ENCODE assay signal across 18 cellular contexts in genomic region chrX:97995834-97996233, GRCh38.
A peak's percentile ranks its signal among the peaks of the same experiment; 100 is the strongest.
DNase-seq lines count a peak whose midpoint lies in the region; ATAC-seq, FAIRE-seq and TF ChIP-seq lines count a peak whose summit lies in the region.
"Had no signal": no experiment of that assay in that cellular context is flagged by ENCODE, and none has a peak within 500 bp of the region (broad histone marks: within the 10 kb centered on the region; RNA-seq: fewer than 3 reads in every experiment).

No MANE protein-coding gene starts in this region.

- H3K9ac ChIP-seq in astrocyte (ENCODE audit: low read length), result no peak overlapping the region
- H3K9ac ChIP-seq: GM23248 had no signal

- H3K4me3 Mint-ChIP-seq in HFFc6 (0 out of 2 replicates have a peak overlapping the region, but pooled peaks have one; percentile 5), astrocyte (ENCODE audit: unreplicated experiment) (no peak overlapping the region)
- H3K4me3 Mint-ChIP-seq: CD4-positive, alpha-beta T cell had no signal

- no peak overlapping the region for H3K4me2 ChIP-seq in astrocyte (ENCODE audit: low read length)
- H3K4me2 ChIP-seq: A549 had no signal

- no peak overlapping the region for H3K27ac Mint-ChIP-seq in HFFc6
- no peak overlapping the region for H3K27ac Mint-ChIP-seq in astrocyte (ENCODE audit: unreplicated experiment)
- H3K27ac Mint-ChIP-seq: CD4-positive, alpha-beta T cell had no signal

- DNase-seq in GM12891 (ENCODE audit: insufficient read length, low spot score), result no peak
- DNase-seq in HFFc6, result no peak
- DNase-seq in NOMO-1 treated with DMSO at 0.1 percent for 48 hours (lab: John Stamatoyannopoulos, UW; ENCODE audit: unreplicated experiment), result peak; percentile 61
- DNase-seq in astrocyte (ENCODE audit: low read depth), result no peak
- DNase-seq in activated effector memory CD4-positive, alpha-beta T cell treated with Interleukin-2 at 50 U/mL for 16 hours, result no peak
- DNase-seq in left ventricle myocardium superior, result no peak
- DNase-seq in HTR-8/SVneo (ENCODE audit: insufficient read length, low spot score), result no peak
- DNase-seq: AML-193; Caco-2; CD4-positive, alpha-beta T cell; GM23248 had no signal

- H3K4me1 ChIP-seq in astrocyte (ENCODE audit: insufficient read depth, low read length), result no peaks in the 10 kb centered on the region
- H3K4me1 ChIP-seq: A549, Caco-2, HAP-1 had no signal

- H3K4me1 Mint-ChIP-seq in HFFc6 (ENCODE audit: low read depth) (peaks cover 13% of the 10 kb centered on the region), astrocyte (ENCODE audit: low read depth, unreplicated experiment) (no peaks in the 10 kb centered on the region)

- H3K9me3 Mint-ChIP-seq in HFFc6 (peaks cover 7% of the 10 kb centered on the region; the same call in 1 of the 2 replicates), astrocyte (ENCODE audit: unreplicated experiment) (no peaks in the 10 kb centered on the region)

- no peaks in the 10 kb centered on the region for H3K9me3 ChIP-seq in astrocyte (ENCODE audit: insufficient read depth, low read depth, low read length)
- H3K9me3 ChIP-seq: A549, Caco-2, HAP-1 had no signal

- intact Hi-C loops in left ventricle myocardium superior (cut with micrococcal nuclease), result no loop called here

- no peak overlapping the region for H3K4me3 ChIP-seq in astrocyte (ENCODE audit: insufficient read depth, low read depth, low read length)
- H3K4me3 ChIP-seq: A549, GM23248, HAP-1 had no signal

- no peak for ATAC-seq in left ventricle myocardium superior
- ATAC-seq: A549 had no signal

- no peaks in the 10 kb centered on the region for H3K79me2 ChIP-seq in astrocyte (ENCODE audit: insufficient read depth, low read length)

- no peaks in the 10 kb centered on the region for H3K27me3 ChIP-seq in astrocyte (ENCODE audit: insufficient read depth, low read length)

- TF ChIP-seq CTCF in HFFc6 (IDR thresholded peaks at IDR 0.05), result no peak
- no peak for TF ChIP-seq CTCF in astrocyte (IDR thresholded peaks at IDR 0.05; ENCODE audit: insufficient read depth, low read depth, low read length)

- no peak overlapping the region for H2AFZ ChIP-seq in astrocyte (ENCODE audit: low read depth, low read length)
- H2AFZ ChIP-seq: GM23248 had no signal

- H3K27ac ChIP-seq in astrocyte (ENCODE audit: low read depth, low read length), result no peak overlapping the region
- H3K27ac ChIP-seq: A549, C4-2B, GM23248 had no signal

- H3K27me3 Mint-ChIP-seq in HFFc6 (ENCODE audit: insufficient read depth) (no peaks in the 10 kb centered on the region; the same call in 1 of the 2 replicates), astrocyte (ENCODE audit: low read depth, unreplicated experiment) (no peaks in the 10 kb centered on the region)
- H3K27me3 Mint-ChIP-seq: CD4-positive, alpha-beta T cell had no signal

- FAIRE-seq in GM12891 (lab: Jason Lieb, UNC) (no peak), astrocyte (lab: Jason Lieb, UNC) (peak; percentile 63), HTR-8/SVneo (lab: Jason Lieb, UNC) (no peak)
- FAIRE-seq: D721Med, G401.6, GM12892, GM18507 had no signal

- H3K36me3 ChIP-seq in astrocyte (ENCODE audit: insufficient read depth, low read length), result no peaks in the 10 kb centered on the region
- H3K36me3 ChIP-seq: HAP-1 had no signal

- no peaks in the 10 kb centered on the region for H4K20me1 ChIP-seq in astrocyte (ENCODE audit: insufficient read depth, low read length)

- no peak for TF ChIP-seq POLR2A in GM12891 (IDR thresholded peaks at IDR 0.05; ENCODE audit: low read depth, low read length)

- H3K36me3 Mint-ChIP-seq in HFFc6 (ENCODE audit: low read depth) (no peaks in the 10 kb centered on the region), astrocyte (ENCODE audit: low read depth, unreplicated experiment) (no peaks in the 10 kb centered on the region)

TF ChIP-seq in GM12891, 5 proteins besides CTCF, POLR2A, EP300 and RAD21:
- TF ChIP-seq POLR2AphosphoS5 (IDR thresholded peaks at IDR 0.05; ENCODE audit: low read depth, low read length), result no peak
- TF ChIP-seq TAF1 (IDR thresholded peaks at IDR 0.05; ENCODE audit: low read depth, low read length), result no peak
- no peak for TF ChIP-seq POU2F2 (IDR thresholded peaks at IDR 0.05; ENCODE audit: low read depth, low read length)
- TF ChIP-seq PAX5 (IDR thresholded peaks at IDR 0.05; ENCODE audit: insufficient read depth, low read length, severe bottlenecking), result no peak
- 0 out of 2 replicates have a peak, but pooled peaks have one; percentile 4 for TF ChIP-seq SPI1 (IDR thresholded peaks at IDR 0.05; ENCODE audit: low read depth, low read length)
